ENCODE assay signal across 1 cellular context in the genomic region with DNA sequence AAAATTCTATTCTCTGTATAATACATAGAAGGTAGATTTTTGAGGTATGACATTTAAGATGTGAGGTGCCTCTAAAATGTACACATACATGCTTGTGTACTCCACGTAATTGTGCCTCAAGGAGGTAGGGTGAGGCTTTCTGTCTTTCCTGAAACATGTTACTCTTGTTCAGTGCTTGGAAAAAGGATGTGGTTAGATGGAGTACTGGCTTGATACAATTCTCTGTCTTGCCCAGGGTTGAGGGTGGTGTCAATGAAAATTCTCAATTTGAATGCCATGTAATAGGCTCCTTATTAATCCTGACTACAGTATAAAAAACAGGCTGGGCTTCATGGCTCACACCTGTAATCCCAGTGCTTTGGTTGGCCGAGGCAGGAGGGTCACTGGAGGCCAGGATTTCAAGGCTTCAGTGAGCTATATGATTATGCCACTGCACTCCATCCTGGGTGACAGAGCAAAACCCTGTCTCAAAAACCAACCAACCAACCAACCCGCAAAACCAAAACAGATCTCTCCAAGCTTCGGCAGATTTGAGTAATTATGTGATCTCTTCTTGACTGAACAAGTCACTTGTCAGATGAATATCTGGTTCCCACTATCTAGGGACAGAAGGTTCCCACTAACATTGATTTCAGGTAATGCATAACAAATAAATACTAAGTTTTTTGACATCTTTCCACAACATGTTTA.
TF ChIP-seq lines count a peak whose summit lies in the region.

No MANE protein-coding gene starts in this region.

TF ChIP-seq in GM23338, 12 proteins besides CTCF, POLR2A, EP300 and RAD21 (continued from another document):
- TF ChIP-seq ZNF331 (CRISPR knock-in tag; IDR thresholded peaks at IDR 0.05; ENCODE audit: low read depth): no peak
TF ChIP-seq in GM23338: peak in this region for 0.
